In the genomic region with DNA sequence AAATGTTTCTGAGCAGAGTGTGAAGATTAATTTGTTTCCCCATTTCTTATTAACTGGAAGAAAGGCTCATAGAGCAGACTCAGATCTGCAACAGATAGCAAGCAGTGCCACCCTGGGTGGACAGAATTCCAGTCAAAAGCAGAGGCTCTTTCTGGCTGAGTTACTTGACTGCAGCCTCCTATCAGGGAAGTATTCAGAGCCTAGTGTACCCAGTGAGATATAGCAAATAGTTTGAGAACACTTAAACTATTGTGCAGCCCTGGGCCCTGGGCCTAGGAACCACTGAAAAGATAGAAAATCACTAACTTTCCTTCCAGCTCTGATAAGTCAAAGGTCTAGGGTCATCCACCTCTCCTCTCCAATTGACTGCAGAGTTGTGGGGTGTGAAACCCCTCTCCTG, we compare ENCODE assay signal across 27 cellular contexts. TPM values are rescaled to one million over a fixed set of nuclear protein-coding genes. Genes with fewer than 3 reads are reported as not detected.
"Had no signal": no experiment of that assay in that cellular context is flagged by ENCODE, and none has a peak within 500 bp of the region (broad histone marks: within the 10 kb centered on the region; RNA-seq: fewer than 3 reads in every experiment).

No MANE protein-coding gene starts in this region.

- H3K9me3 Mint-ChIP-seq: endodermal cell; naive thymus-derived CD8-positive, alpha-beta T cell; stimulated activated effector memory CD8-positive, alpha-beta T cell treated with anti-CD3 and anti-CD28 coated beads, Interleukin-12 subunit alpha, Interleukin-12 subunit beta, amount 100 ng/mL, for 72 hours; stimulated activated naive CD8-positive, alpha-beta T cell treated with anti-CD3 and anti-CD28 coated beads, Interleukin-15, Interleukin-2, amounts not matched to agents 100 ng/mL and 50 ng/mL, for 24 hours had no signal

- H3K27ac Mint-ChIP-seq: endodermal cell; stimulated activated effector memory CD8-positive, alpha-beta T cell treated with anti-CD3 and anti-CD28 coated beads, Interleukin-12 subunit alpha, Interleukin-12 subunit beta, amount 100 ng/mL, for 72 hours; stimulated activated naive CD8-positive, alpha-beta T cell treated with anti-CD3 and anti-CD28 coated beads, Interleukin-15, Interleukin-2, amounts not matched to agents 100 ng/mL and 50 ng/mL, for 24 hours had no signal

- H3K27me3 ChIP-seq: colonic mucosa, gastrocnemius medialis, heart right ventricle, right atrium auricular region, tibial nerve had no signal

- H3K4me3 ChIP-seq: colonic mucosa, gastrocnemius medialis, heart right ventricle, right atrium auricular region, tibial nerve had no signal

- ATAC-seq: gastrocnemius medialis; naive thymus-derived CD8-positive, alpha-beta T cell had no signal

- H3K36me3 ChIP-seq: colonic mucosa, gastrocnemius medialis, heart right ventricle, neutrophil, right atrium auricular region, tibial nerve had no signal

- H3K27ac ChIP-seq: colonic mucosa, gastrocnemius medialis, heart right ventricle, neutrophil, right atrium auricular region had no signal

- H3K27me3 Mint-ChIP-seq: stimulated activated naive CD8-positive, alpha-beta T cell treated with anti-CD3 and anti-CD28 coated beads, Interleukin-15, Interleukin-2, amounts not matched to agents 100 ng/mL and 50 ng/mL, for 24 hours had no signal

- DNase-seq: colonic mucosa; effector CD4-positive, alpha-beta T cell; endodermal cell; erythroblast; gastrocnemius medialis; heart right ventricle; hypothalamus; kidney glomerular epithelial cell; mammary epithelial cell; naive thymus-derived CD8-positive, alpha-beta T cell; stimulated activated CD4-positive, alpha-beta T cell treated with anti-CD3 and anti-CD28 coated beads, Interleukin-4, amount 100 ng/mL, for 1 hour; stimulated activated CD8-positive, alpha-beta memory T cell treated with anti-CD3 and anti-CD28 coated beads, Interleukin-4, amount 100 ng/mL, for 48 hours had no signal

- H3K9me3 ChIP-seq: colonic mucosa, gastrocnemius medialis, heart right ventricle, neutrophil, right atrium auricular region, tibial nerve had no signal

- H3K4me1 ChIP-seq: colonic mucosa, gastrocnemius medialis, right atrium auricular region had no signal

- H3K4me1 Mint-ChIP-seq: naive thymus-derived CD8-positive, alpha-beta T cell had no signal

- H3K36me3 Mint-ChIP-seq: naive thymus-derived CD8-positive, alpha-beta T cell; stimulated activated effector memory CD8-positive, alpha-beta T cell treated with anti-CD3 and anti-CD28 coated beads, Interleukin-12 subunit alpha, Interleukin-12 subunit beta, amount 100 ng/mL, for 72 hours had no signal

- H3K4me3 Mint-ChIP-seq: endodermal cell; naive thymus-derived CD8-positive, alpha-beta T cell; stimulated activated effector memory CD8-positive, alpha-beta T cell treated with anti-CD3 and anti-CD28 coated beads, Interleukin-12 subunit alpha, Interleukin-12 subunit beta, amount 100 ng/mL, for 72 hours; stimulated activated naive CD8-positive, alpha-beta T cell treated with anti-CD3 and anti-CD28 coated beads, Interleukin-15, Interleukin-2, amounts not matched to agents 100 ng/mL and 50 ng/mL, for 24 hours had no signal

RNA-seq across cellular contexts. Expression of a gene that starts 11.2 kb away (rescaled TPM):
- total RNA-seq: cerebellum; colonic mucosa; dermis microvascular lymphatic vessel endothelial cell; endodermal cell; endothelial cell of umbilical vein; fibroblast of lung; gastrocnemius medialis; heart right ventricle; mammary epithelial cell; mesenteric fat pad; mononuclear cell; naive thymus-derived CD8-positive, alpha-beta T cell; osteoblast; temporal lobe; tibial nerve had no signal
- polyA plus RNA-seq: endothelial cell of umbilical vein; fibroblast of lung; mammary epithelial cell; naive thymus-derived CD8-positive, alpha-beta T cell; neural cell had no signal

RNA-seq across cellular contexts. Expression of a gene that starts 22.4 kb away (rescaled TPM):
- total RNA-seq: colonic mucosa; fibroblast of lung; gastrocnemius medialis; mesenteric fat pad; mononuclear cell; naive thymus-derived CD8-positive, alpha-beta T cell; osteoblast had no signal
- polyA plus RNA-seq: fibroblast of lung; mammary epithelial cell; naive thymus-derived CD8-positive, alpha-beta T cell; neural cell had no signal

RNA-seq across cellular contexts. Expression of a gene that starts 33.4 kb away (rescaled TPM):
- total RNA-seq: colonic mucosa; dermis microvascular lymphatic vessel endothelial cell; endothelial cell of umbilical vein; gastrocnemius medialis; heart right ventricle; mesenteric fat pad; mononuclear cell; naive thymus-derived CD8-positive, alpha-beta T cell; osteoblast; ureter had no signal
- polyA plus RNA-seq: fibroblast of lung; naive thymus-derived CD8-positive, alpha-beta T cell; neural cell had no signal

RNA-seq across cellular contexts. Expression of a gene that starts 35.6 kb away (rescaled TPM):
- total RNA-seq: dermis microvascular lymphatic vessel endothelial cell; endodermal cell; endothelial cell of umbilical vein; mammary epithelial cell; mononuclear cell; naive thymus-derived CD8-positive, alpha-beta T cell had no signal
- polyA plus RNA-seq: mammary epithelial cell had no signal
